22 cellular contexts compared by ENCODE assay signal in genomic region chr16:75318737-75319136, GRCh38.
"Had no signal": no experiment of that assay in that cellular context is flagged by ENCODE, and none has a peak within 500 bp of the region (broad histone marks: within the 10 kb centered on the region; RNA-seq: fewer than 3 reads in every experiment).

No MANE protein-coding gene starts in this region.

- H3K27ac ChIP-seq: colonic mucosa, gastroesophageal sphincter, lower lobe of right lung, neutrophil, ovary, suprapubic skin had no signal

- H3K9me3 ChIP-seq: colonic mucosa, esophagus squamous epithelium, gastroesophageal sphincter, left ventricle myocardium inferior, lower lobe of right lung, neutrophil, ovary, suprapubic skin, thyroid gland, uterus had no signal

- H3K27me3 Mint-ChIP-seq: type B pancreatic cell had no signal

- H3K9me3 Mint-ChIP-seq: memory B cell, naive B cell, nephron, type B pancreatic cell had no signal

- H3K27me3 ChIP-seq: colonic mucosa, esophagus squamous epithelium, gastroesophageal sphincter, neutrophil, ovary, suprapubic skin, thyroid gland, uterus had no signal

- H3K4me3 Mint-ChIP-seq: memory B cell, nephron, type B pancreatic cell had no signal

- ATAC-seq: gastroesophageal sphincter, lower lobe of right lung had no signal

- H3K4me3 ChIP-seq: colonic mucosa, esophagus squamous epithelium, gastroesophageal sphincter, left ventricle myocardium inferior, lower lobe of right lung, ovary, suprapubic skin, thyroid gland, uterus had no signal

- H3K4me1 ChIP-seq: colonic mucosa, uterus had no signal

- H3K36me3 ChIP-seq: colonic mucosa, neutrophil, ovary, thyroid gland, uterus had no signal

- H3K27ac Mint-ChIP-seq: immature natural killer cell, memory B cell, naive B cell, type B pancreatic cell had no signal

- DNase-seq: colonic mucosa; dermis blood vessel endothelial cell; esophagus squamous epithelium; foreskin fibroblast; glutamatergic neuron; immature natural killer cell; left ventricle myocardium inferior; lower lobe of right lung; naive B cell; ovary; right cardiac atrium; small intestine; stimulated activated CD4-positive, alpha-beta T cell treated with anti-CD3 and anti-CD28 coated beads, Interleukin-2, amount 100 ng/mL, for 48 hours; stimulated activated naive CD4-positive, alpha-beta T cell treated with Interleukin-2 at 50 U/mL for 16 hours; uterus had no signal
